In the genomic region with DNA sequence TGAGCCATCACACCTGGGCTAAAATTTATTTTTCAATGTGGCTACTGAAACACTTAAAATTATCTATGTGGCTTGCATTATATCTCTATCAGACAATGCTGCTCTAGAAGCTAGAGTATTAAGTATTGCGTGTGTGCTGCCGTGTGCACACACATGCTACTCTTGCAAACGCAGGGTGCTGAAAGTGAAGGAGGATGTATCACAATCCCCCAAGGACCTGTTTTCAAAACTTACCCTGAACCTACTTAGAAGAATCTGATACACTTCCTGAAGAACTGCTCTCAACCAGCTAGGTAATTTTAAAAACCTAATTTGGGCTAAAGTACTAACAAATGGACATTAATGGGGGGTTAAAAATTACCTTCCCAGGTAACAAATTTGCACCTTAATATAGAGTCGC, we compare ENCODE assay signal across 8 cellular contexts.
"Had no signal": no experiment of that assay in that cellular context is flagged by ENCODE, and none has a peak within 500 bp of the region (broad histone marks: within the 10 kb centered on the region; RNA-seq: fewer than 3 reads in every experiment).

No MANE protein-coding gene starts in this region.

- ATAC-seq: HepG2, K562 had no signal

- H3K27ac ChIP-seq: HL-60, KMS-11 had no signal

- DNase-seq: IMR-90, KBM-7, KG1 had no signal

- H3K27ac Mint-ChIP-seq: IgD-negative memory B cell had no signal

- H3K27me3 Mint-ChIP-seq: IgD-negative memory B cell had no signal

- H3K4me2 ChIP-seq: KMS-11 had no signal

- H3K4me3 ChIP-seq: K562 had no signal

- H3K9ac ChIP-seq: KMS-11 had no signal
